In the genomic region with DNA sequence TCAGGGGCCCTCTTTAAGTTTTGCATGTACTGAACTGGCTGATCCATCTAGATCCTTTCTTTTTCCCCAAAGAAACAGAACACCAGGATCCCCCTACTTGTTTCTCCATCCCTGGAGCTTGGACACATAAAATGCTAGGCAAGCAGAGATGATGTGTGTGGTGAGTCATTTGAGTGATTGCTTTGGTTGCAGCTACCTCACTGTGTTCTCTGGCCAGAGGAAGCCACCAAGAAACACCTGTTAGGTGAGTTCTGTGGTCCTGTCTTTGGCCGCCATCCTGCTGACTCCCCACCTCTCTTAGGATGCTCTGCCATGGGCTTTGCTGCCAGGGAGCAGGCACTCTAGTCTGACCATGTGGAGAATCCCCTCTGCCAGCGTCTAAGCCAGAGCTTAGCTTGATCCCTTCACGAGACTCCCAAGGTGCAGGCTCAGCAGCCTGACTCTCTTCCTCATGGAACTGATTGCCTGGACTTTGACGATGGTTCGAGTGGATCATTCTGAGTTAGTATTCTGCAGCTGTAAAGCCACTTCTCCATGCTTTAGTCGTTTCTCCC, we compare ENCODE assay signal across 26 cellular contexts. TPM values are rescaled to one million over a fixed set of nuclear protein-coding genes. Genes with fewer than 3 reads are reported as not detected.
"Had no signal": no experiment of that assay in that cellular context is flagged by ENCODE, and none has a peak within 500 bp of the region (broad histone marks: within the 10 kb centered on the region; RNA-seq: fewer than 3 reads in every experiment).

No MANE protein-coding gene starts in this region.

- ATAC-seq: effector memory CD8-positive, alpha-beta T cell; WTC11 had no signal

- DNase-seq: activated CD4-positive, alpha-beta T cell treated with anti-CD3 and anti-CD28 coated beads for 36 hours; activated CD4-positive, alpha-beta T cell treated with anti-CD3 and anti-CD28 coated beads, Interleukin-2, amount 50 U/mL, for 48 hours; activated naive CD8-positive, alpha-beta T cell treated with anti-CD3 and anti-CD28 coated beads for 36 hours; activated T-cell treated with anti-CD3 and anti-CD28 coated beads for 4 hours; amygdala; caudate nucleus; effector memory CD8-positive, alpha-beta T cell; head of caudate nucleus; kidney; left ventricle myocardium inferior; retina; stimulated activated CD4-positive, alpha-beta T cell treated with anti-CD3 and anti-CD28 coated beads, Interleukin-1b, Interleukin-23, amount 100 ng/mL, for 48 hours; stimulated activated CD8-positive, alpha-beta memory T cell treated with anti-CD3 and anti-CD28 coated beads, Interleukin-4, amount 100 ng/mL, for 48 hours; stimulated activated naive CD4-positive, alpha-beta T cell treated with Interleukin-2 at 50 U/mL for 16 hours; thyroid gland had no signal

- H3K4me1 Mint-ChIP-seq: memory B cell had no signal

- H3K27me3 ChIP-seq: thyroid gland had no signal

- H3K4me3 Mint-ChIP-seq: activated CD4-positive, alpha-beta T cell treated with anti-CD3 and anti-CD28 coated beads for 36 hours; activated naive CD8-positive, alpha-beta T cell treated with anti-CD3 and anti-CD28 coated beads for 36 hours; activated T-helper 1 cell treated with anti-CD3 and anti-CD28 coated beads, Interleukin-12 subunit alpha, Interleukin-12 subunit beta, Interleukin-2, Interleukin-4 antibody, amounts not matched to agents 30 ng/mL and 10 ng/mL and 1 ng/mL, durations not matched to agents 14 hours and 24 hours and 36 hours; effector memory CD8-positive, alpha-beta T cell; memory B cell; T-helper 2 cell treated with Interferon-gamma antibody and Interleukin-4, amounts not matched to agents 5 μg/mL and 100 μg/mL, for 36 hours; WTC11 had no signal

- H3K36me3 Mint-ChIP-seq: activated naive CD8-positive, alpha-beta T cell treated with anti-CD3 and anti-CD28 coated beads for 36 hours; memory B cell; WTC11 had no signal

- H3K9me3 ChIP-seq: left ventricle myocardium inferior, thyroid gland had no signal

- H3K27ac ChIP-seq: left ventricle myocardium inferior, thyroid gland had no signal

- H3K4me1 ChIP-seq: left ventricle myocardium inferior, thyroid gland had no signal

- H3K9me3 Mint-ChIP-seq: activated naive CD8-positive, alpha-beta T cell treated with anti-CD3 and anti-CD28 coated beads for 36 hours; activated T-helper 1 cell treated with anti-CD3 and anti-CD28 coated beads, Interleukin-12 subunit alpha, Interleukin-12 subunit beta, Interleukin-2, Interleukin-4 antibody, amounts not matched to agents 30 ng/mL and 10 ng/mL and 1 ng/mL, durations not matched to agents 14 hours and 24 hours and 36 hours; effector memory CD8-positive, alpha-beta T cell; memory B cell; T-helper 2 cell treated with Interferon-gamma antibody and Interleukin-4, amounts not matched to agents 5 μg/mL and 100 μg/mL, for 36 hours; WTC11 had no signal

- H3K27ac Mint-ChIP-seq: activated CD4-positive, alpha-beta T cell treated with anti-CD3 and anti-CD28 coated beads for 36 hours; activated naive CD8-positive, alpha-beta T cell treated with anti-CD3 and anti-CD28 coated beads for 36 hours; activated T-helper 1 cell treated with anti-CD3 and anti-CD28 coated beads, Interleukin-12 subunit alpha, Interleukin-12 subunit beta, Interleukin-2, Interleukin-4 antibody, amounts not matched to agents 30 ng/mL and 10 ng/mL and 1 ng/mL, durations not matched to agents 14 hours and 24 hours and 36 hours; effector memory CD8-positive, alpha-beta T cell; memory B cell; T-helper 2 cell treated with Interferon-gamma antibody and Interleukin-4, amounts not matched to agents 5 μg/mL and 100 μg/mL, for 36 hours; WTC11 had no signal

- H3K4me3 ChIP-seq: left ventricle myocardium inferior, thyroid gland had no signal

- H3K36me3 ChIP-seq: left ventricle myocardium inferior, thyroid gland had no signal

RNA-seq across cellular contexts. Expression of a gene that starts 54.3 kb away (rescaled TPM):
- total RNA-seq: activated CD4-positive, alpha-beta T cell treated with anti-CD3 and anti-CD28 coated beads for 36 hours; activated naive CD8-positive, alpha-beta T cell treated with anti-CD3 and anti-CD28 coated beads for 36 hours; activated T-helper 1 cell treated with anti-CD3 and anti-CD28 coated beads, Interleukin-12 subunit alpha, Interleukin-12 subunit beta, Interleukin-2, Interleukin-4 antibody, amounts not matched to agents 30 ng/mL and 10 ng/mL and 1 ng/mL, durations not matched to agents 14 hours and 24 hours and 36 hours; dermis microvascular lymphatic vessel endothelial cell; fibroblast of lung; kidney; left ventricle myocardium inferior; mononuclear cell; omental fat pad; posterior vena cava; subcutaneous adipose tissue; thyroid gland; ureter had no signal
